In the genomic region with DNA sequence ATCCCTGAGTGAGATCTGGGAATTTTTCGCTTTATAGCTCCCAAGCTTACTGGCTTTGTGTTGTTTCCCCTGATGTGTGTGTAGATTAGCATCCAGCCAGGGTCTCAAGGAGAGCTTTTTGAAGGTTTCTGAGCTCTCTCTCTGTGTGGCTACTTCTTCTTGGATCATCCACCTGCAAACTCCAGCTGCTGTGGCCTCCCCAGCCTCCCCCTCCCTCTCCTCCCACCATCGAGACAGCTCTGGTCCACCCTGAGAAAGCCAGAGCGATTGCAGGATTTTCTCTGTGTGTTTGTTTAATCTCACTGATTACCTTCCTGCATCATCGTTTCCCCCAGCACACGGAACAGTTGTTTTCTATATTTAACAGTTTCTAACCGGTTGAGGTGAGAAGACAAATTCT, we compare ENCODE assay signal across 20 cellular contexts.
DNase-seq lines count a peak whose midpoint lies in the region; TF ChIP-seq lines count a peak whose summit lies in the region.
"Had no signal": no experiment of that assay in that cellular context is flagged by ENCODE, and none has a peak within 500 bp of the region (broad histone marks: within the 10 kb centered on the region; RNA-seq: fewer than 3 reads in every experiment).

No MANE protein-coding gene starts in this region.

- H3K4me3 ChIP-seq in MM.1S (ENCODE audit: low read length) (no peak overlapping the region), PC-9 (no peak overlapping the region), esophagus muscularis mucosa (no peak overlapping the region), smooth muscle cell (no peak overlapping the region)
- H3K4me3 ChIP-seq: MG63, SJCRH30 had no signal

- H3K9ac ChIP-seq in MM.1S (ENCODE audit: low read length) (no peak overlapping the region), smooth muscle cell (ENCODE audit: low read depth) (no peak overlapping the region)

- no TSS peak for BruUV-seq in PC-9 (replicated peaks; lab: Mats Ljungman, UMichigan)

- 32% methylated on average over 6 of the region's 6 CpGs for WGBS in esophagus muscularis mucosa
- 67% methylated on average over 6 of the region's 6 CpGs for WGBS in smooth muscle cell (ENCODE audit: low lambda C conversion rate)

- H2AFZ ChIP-seq in MM.1S (ENCODE audit: low read length) (no peak overlapping the region), PC-9 (peak overlapping the region; percentile 40; the same call in 1 of the 2 replicates), smooth muscle cell (ENCODE audit: low read depth) (no peak overlapping the region)

- H3K4me1 ChIP-seq in MM.1S (ENCODE audit: low read length) = no peaks in the 10 kb centered on the region
- H3K4me1 ChIP-seq in PC-9 (replicated peaks; ENCODE audit: insufficient read depth) = no peaks in the 10 kb centered on the region
- no peaks in the 10 kb centered on the region for H3K4me1 ChIP-seq in esophagus muscularis mucosa
- H3K4me1 ChIP-seq in smooth muscle cell (ENCODE audit: low read depth) = no peaks in the 10 kb centered on the region
- H3K4me1 ChIP-seq: Caco-2, SJCRH30 had no signal

- H3K36me3 ChIP-seq in MM.1S (replicated peaks; ENCODE audit: insufficient read depth, low read length) (no peaks in the 10 kb centered on the region), PC-9 (ENCODE audit: low read depth) (no peaks in the 10 kb centered on the region), esophagus muscularis mucosa (no peaks in the 10 kb centered on the region), smooth muscle cell (ENCODE audit: low read depth) (no peaks in the 10 kb centered on the region)
- H3K36me3 ChIP-seq: MG63, SJCRH30 had no signal

- no peaks in the 10 kb centered on the region for H3K9me3 ChIP-seq in MM.1S (replicated peaks; ENCODE audit: insufficient read depth, low read length)
- no peaks in the 10 kb centered on the region for H3K9me3 ChIP-seq in PC-9 (ENCODE audit: insufficient read depth, low read depth)
- H3K9me3 ChIP-seq in esophagus muscularis mucosa = peaks cover 0 to 27% (median 23%) of the 10 kb centered on the region in 4 donors
- H3K9me3 ChIP-seq in smooth muscle cell (replicated peaks; ENCODE audit: low read depth) = no peaks in the 10 kb centered on the region
- H3K9me3 ChIP-seq: SJCRH30 had no signal

- DNase-seq in NCI-H2029 (lab: John Stamatoyannopoulos, UW) (peak; percentile 25), NCI-H2029 treated with DMSO at 0.1 percent for 48 hours (lab: John Stamatoyannopoulos, UW) (no peak), MM.1S (peak; percentile 7), PC-9 (no peak), esophagus muscularis mucosa (ENCODE audit: extremely low spot score) (peak; percentile 64), smooth muscle cell (lab: John Stamatoyannopoulos, UW; ENCODE audit: unreplicated experiment) (no peak), NCI-H2227 treated with DMSO at 0.1 percent for 48 hours (lab: John Stamatoyannopoulos, UW) (no peak), HK-2 (ENCODE audit: unreplicated experiment) (no peak)
- DNase-seq: 8988T; Caco-2; CD4-positive, CD25-positive, alpha-beta regulatory T cell; GOT3; Kasumi-1; MG63; NCI-H1092; NCI-H2081 treated with DMSO at 0.1 percent for 48 hours; NCI-H226; NCI-H774 had no signal

- POLR2A ChIA-PET in PC-9 (lab: Charles Lee; ENCODE audit: unreplicated experiment) = no interaction called here

- H3K9me2 ChIP-seq in MM.1S (replicated peaks; ENCODE audit: insufficient read depth, low read length) (no peaks in the 10 kb centered on the region), PC-9 (ENCODE audit: insufficient read depth) (no peaks in the 10 kb centered on the region)

- H3F3A ChIP-seq in MM.1S (ENCODE audit: insufficient read depth, low read length) = no peaks in the 10 kb centered on the region
- H3F3A ChIP-seq in PC-9 (ENCODE audit: insufficient read depth, low read depth) = no peaks in the 10 kb centered on the region
- H3F3A ChIP-seq in smooth muscle cell (ENCODE audit: low read depth) = no peaks in the 10 kb centered on the region

- TF ChIP-seq POLR2A in esophagus muscularis mucosa (IDR thresholded peaks at IDR 0.05; ENCODE audit: low read depth) = no peak

- no peaks in the 10 kb centered on the region for H3K79me2 ChIP-seq in MM.1S (ENCODE audit: low read length)
- H3K79me2 ChIP-seq in PC-9 (ENCODE audit: low read depth) = no peaks in the 10 kb centered on the region
- no peaks in the 10 kb centered on the region for H3K79me2 ChIP-seq in smooth muscle cell (ENCODE audit: low read depth)

- H4K20me1 ChIP-seq in MM.1S (ENCODE audit: insufficient read depth, low read length) = no peaks in the 10 kb centered on the region
- H4K20me1 ChIP-seq in PC-9 (ENCODE audit: insufficient read depth) = no peaks in the 10 kb centered on the region
- no peaks in the 10 kb centered on the region for H4K20me1 ChIP-seq in smooth muscle cell (ENCODE audit: low read depth)

- CTCF ChIA-PET in PC-9 (lab: Charles Lee) = no interaction called here

- H3K27ac ChIP-seq in MM.1S (ENCODE audit: low read length) (no peak overlapping the region), PC-9 (no peak overlapping the region), esophagus muscularis mucosa (replicated peaks in 1 of 4) (no peak overlapping the region), smooth muscle cell (ENCODE audit: low read depth) (no peak overlapping the region)
- H3K27ac ChIP-seq: RWPE1, SJCRH30 had no signal

- no peak for TF ChIP-seq EP300 in esophagus muscularis mucosa (IDR thresholded peaks at IDR 0.05)

- H3K27me3 ChIP-seq in MM.1S (replicated peaks; ENCODE audit: insufficient read depth, low read length) = no peaks in the 10 kb centered on the region
- peaks cover 30% of the 10 kb centered on the region; the same call in 1 of the 2 replicates for H3K27me3 ChIP-seq in PC-9 (ENCODE audit: insufficient read depth, low read depth)
- peaks cover 0 to 25% (median 0%) of the 10 kb centered on the region in 4 donors for H3K27me3 ChIP-seq in esophagus muscularis mucosa
- no peaks in the 10 kb centered on the region for H3K27me3 ChIP-seq in smooth muscle cell (ENCODE audit: low read depth)
- H3K27me3 ChIP-seq: MG63, SJCRH30 had no signal

- TF ChIP-seq CTCF in MM.1S (IDR thresholded peaks at IDR 0.05; ENCODE audit: low read length) = no peak
- no peak for TF ChIP-seq CTCF in PC-9 (conservative IDR thresholded peaks at IDR 0.05)
- TF ChIP-seq CTCF in esophagus muscularis mucosa (IDR thresholded peaks at IDR 0.05) = no peak
- no peak for TF ChIP-seq CTCF in smooth muscle cell (IDR thresholded peaks at IDR 0.05; ENCODE audit: borderline replicate concordance, insufficient read depth, poor library complexity, severe bottlenecking)

- no peak overlapping the region for H3K4me2 ChIP-seq in MM.1S (ENCODE audit: low read depth, low read length)
- H3K4me2 ChIP-seq in PC-9 = no peak overlapping the region
- no peak overlapping the region for H3K4me2 ChIP-seq in smooth muscle cell

- intact Hi-C loops in PC-9 (cut with micrococcal nuclease; ENCODE audit: unreplicated experiment) = no loop called here
- intact Hi-C loops in esophagus muscularis mucosa (cut with DNase I) = no loop called here

Comparison
In these comparisons a context has a peak if more than half of its experiments do, and no peak if none do; other contexts are left out.
1. DNase-seq: peak in NCI-H2029 (single experiment), MM.1S (single experiment) and esophagus muscularis mucosa (single experiment); none in NCI-H2029 treated with DMSO at 0.1 percent for 48 hours (single experiment), PC-9 (0 of 2), smooth muscle cell (single experiment), NCI-H2227 treated with DMSO at 0.1 percent for 48 hours (single experiment) and HK-2 (single experiment).